Comparison of ENCODE assay signal across 28 cellular contexts in the genomic region with DNA sequence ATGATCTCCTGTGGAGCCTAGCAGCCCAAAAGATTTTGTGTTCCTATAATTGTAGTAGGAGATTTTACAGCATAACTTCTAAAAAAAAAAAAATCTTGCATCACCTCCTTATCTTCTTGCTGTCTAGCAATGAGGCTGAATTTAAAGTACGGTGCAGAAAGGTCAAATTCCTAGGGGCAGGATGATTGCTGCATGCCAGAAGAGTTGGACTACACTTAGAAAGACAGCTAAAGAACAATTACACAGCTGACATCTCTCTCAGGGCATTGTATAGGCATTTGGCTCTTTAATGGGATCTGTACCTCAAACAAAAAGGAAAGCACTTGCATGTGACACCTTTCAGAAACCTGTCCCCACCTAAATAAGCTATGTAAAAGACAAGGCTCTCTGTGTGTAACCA.
DNase-seq lines count a peak whose midpoint lies in the region; ATAC-seq and TF ChIP-seq lines count a peak whose summit lies in the region.
"Had no signal": no experiment of that assay in that cellular context is flagged by ENCODE, and none has a peak within 500 bp of the region (broad histone marks: within the 10 kb centered on the region; RNA-seq: fewer than 3 reads in every experiment).

No MANE protein-coding gene starts in this region.

- no peak overlapping the region for H3K4me3 Mint-ChIP-seq in progenitor cell of endocrine pancreas (ENCODE audit: low read depth)
- no peak overlapping the region for H3K4me3 Mint-ChIP-seq in stimulated activated memory B cell treated with anti-CD40 and anti-IgM and Interleukin-4, amounts not matched to agents 10 μg/mL and 1 μg/mL and 100 μg/mL, for 72 hours
- H3K4me3 Mint-ChIP-seq: CD4-positive, CD25-positive, alpha-beta regulatory T cell; HFFc6; IgD-negative memory B cell had no signal

- H3K9me3 Mint-ChIP-seq in progenitor cell of endocrine pancreas (ENCODE audit: low read depth), result peaks cover 4% of the 10 kb centered on the region
- peaks cover 4% of the 10 kb centered on the region for H3K9me3 Mint-ChIP-seq in stimulated activated memory B cell treated with anti-CD40 and anti-IgM and Interleukin-4, amounts not matched to agents 10 μg/mL and 1 μg/mL and 100 μg/mL, for 72 hours

- peaks cover 4% of the 10 kb centered on the region for H3K4me1 ChIP-seq in left ventricle myocardium inferior
- H3K4me1 ChIP-seq: BLaER1, HAP-1 had no signal

- peaks cover 14% of the 10 kb centered on the region for H3K4me1 Mint-ChIP-seq in progenitor cell of endocrine pancreas (ENCODE audit: low read depth)
- H3K4me1 Mint-ChIP-seq in stimulated activated memory B cell treated with anti-CD40 and anti-IgM and Interleukin-4, amounts not matched to agents 10 μg/mL and 1 μg/mL and 100 μg/mL, for 72 hours, result no peaks in the 10 kb centered on the region
- H3K4me1 Mint-ChIP-seq: CD4-positive, CD25-positive, alpha-beta regulatory T cell; IgD-negative memory B cell had no signal

- H3K9me3 ChIP-seq in left ventricle myocardium inferior (replicated peaks) (no peaks in the 10 kb centered on the region), MG63 (no peaks in the 10 kb centered on the region)
- H3K9me3 ChIP-seq: HAP-1 had no signal

- H3K27ac ChIP-seq in left ventricle myocardium inferior (replicated peaks), result no peak overlapping the region
- H3K27ac ChIP-seq: BLaER1, KMS-11, RWPE1, SK-N-MC had no signal

- H3K27me3 ChIP-seq in left ventricle myocardium inferior (ENCODE audit: low read depth) (no peaks in the 10 kb centered on the region), MG63 (no peaks in the 10 kb centered on the region)
- H3K27me3 ChIP-seq: BLaER1 had no signal

- H3K27ac Mint-ChIP-seq in progenitor cell of endocrine pancreas, result peak overlapping the region; percentile 51
- no peak overlapping the region for H3K27ac Mint-ChIP-seq in stimulated activated memory B cell treated with anti-CD40 and anti-IgM and Interleukin-4, amounts not matched to agents 10 μg/mL and 1 μg/mL and 100 μg/mL, for 72 hours
- H3K27ac Mint-ChIP-seq: CD4-positive, CD25-positive, alpha-beta regulatory T cell; HFFc6; IgD-negative memory B cell had no signal

- H3K36me3 ChIP-seq in left ventricle myocardium inferior (no peaks in the 10 kb centered on the region), MG63 (no peaks in the 10 kb centered on the region)
- H3K36me3 ChIP-seq: BLaER1, HAP-1 had no signal

- no peak for DNase-seq in Right ventricle myocardium superior
- no peak for DNase-seq in left ventricle myocardium inferior
- peak; percentile 1 for DNase-seq in choroid plexus epithelial cell (ENCODE audit: low read depth)
- no peak for DNase-seq in left ventricle myocardium superior
- DNase-seq in progenitor cell of endocrine pancreas (ENCODE audit: low spot score, unreplicated experiment), result no peak
- no peak for DNase-seq in MG63
- DNase-seq: 8988T; CD4-positive, CD25-positive, alpha-beta regulatory T cell; DMS153; DND-41; GOT3; HFFc6; NCI-H1048; NCI-H1417; NCI-H1694 treated with DMSO at 0.1 percent for 48 hours; NCI-H2081; NCI-H2227 treated with DMSO at 0.1 percent for 48 hours; NCI-H510A; NCI-H69; SIG-M5 had no signal

- ATAC-seq in Right ventricle myocardium superior (ENCODE audit: poor library complexity), result peak; percentile 93
- peak; percentile 88 for ATAC-seq in left ventricle myocardium superior
- no peak for ATAC-seq in stimulated activated memory B cell treated with anti-CD40 and anti-IgM and Interleukin-4, amounts not matched to agents 10 μg/mL and 1 μg/mL and 100 μg/mL, for 72 hours
- no peak for ATAC-seq in GM18909 (IDR thresholded peaks at IDR 0.05; ENCODE audit: poor library complexity, unreplicated experiment)

- no peak overlapping the region for H3K4me3 ChIP-seq in left ventricle myocardium inferior
- H3K4me3 ChIP-seq in choroid plexus epithelial cell (ENCODE audit: low read depth, low read length), result no peak overlapping the region
- no peak overlapping the region for H3K4me3 ChIP-seq in MG63
- H3K4me3 ChIP-seq: BLaER1, HAP-1, SK-N-MC had no signal

- TF ChIP-seq CTCF in left ventricle myocardium inferior (IDR thresholded peaks at IDR 0.05; ENCODE audit: borderline replicate concordance) (no peak), choroid plexus epithelial cell (conservative IDR thresholded peaks at IDR 0.05; ENCODE audit: low read depth, low read length) (no peak), progenitor cell of endocrine pancreas (IDR thresholded peaks at IDR 0.05; ENCODE audit: unreplicated experiment) (no peak)

- H3K36me3 Mint-ChIP-seq in progenitor cell of endocrine pancreas (ENCODE audit: insufficient read depth), result peaks cover 1% of the 10 kb centered on the region
- no peaks in the 10 kb centered on the region for H3K36me3 Mint-ChIP-seq in stimulated activated memory B cell treated with anti-CD40 and anti-IgM and Interleukin-4, amounts not matched to agents 10 μg/mL and 1 μg/mL and 100 μg/mL, for 72 hours
- H3K36me3 Mint-ChIP-seq: CD4-positive, CD25-positive, alpha-beta regulatory T cell; IgD-negative memory B cell had no signal

- intact Hi-C loops in Right ventricle myocardium superior (cut with DNase I), result no loop called here
- intact Hi-C loops in left ventricle myocardium inferior (cut with micrococcal nuclease), result no loop called here
- intact Hi-C loops in left ventricle myocardium superior (cut with micrococcal nuclease), result no loop called here

- H3K27me3 Mint-ChIP-seq in progenitor cell of endocrine pancreas, result no peaks in the 10 kb centered on the region
- no peaks in the 10 kb centered on the region for H3K27me3 Mint-ChIP-seq in stimulated activated memory B cell treated with anti-CD40 and anti-IgM and Interleukin-4, amounts not matched to agents 10 μg/mL and 1 μg/mL and 100 μg/mL, for 72 hours
- H3K27me3 Mint-ChIP-seq: CD4-positive, CD25-positive, alpha-beta regulatory T cell; IgD-negative memory B cell had no signal

Comparison
In these comparisons a context has a peak if more than half of its experiments do, and no peak if none do; other contexts are left out.
1. ATAC-seq: peak in Right ventricle myocardium superior (single experiment) and left ventricle myocardium superior (single experiment); none in stimulated activated memory B cell treated with anti-CD40 and anti-IgM and Interleukin-4, amounts not matched to agents 10 μg/mL and 1 μg/mL and 100 μg/mL, for 72 hours (single experiment) and GM18909 (single experiment).